Comparison of ENCODE assay signal across 10 cellular contexts in genomic region chr3:107861904-107862303, GRCh38.
A peak's percentile ranks its signal among the peaks of the same experiment; 100 is the strongest.
DNase-seq lines count a peak whose midpoint lies in the region; ATAC-seq lines count a peak whose summit lies in the region.
"Had no signal": no experiment of that assay in that cellular context is flagged by ENCODE, and none has a peak within 500 bp of the region (broad histone marks: within the 10 kb centered on the region; RNA-seq: fewer than 3 reads in every experiment).

No MANE protein-coding gene starts in this region.

- ATAC-seq in GM18870 (IDR thresholded peaks at IDR 0.05; ENCODE audit: unreplicated experiment) (peak; percentile 78), GM21717 (IDR thresholded peaks at IDR 0.05; ENCODE audit: unreplicated experiment) (peak; percentile 95), HG03432 (IDR thresholded peaks at IDR 0.05; ENCODE audit: unreplicated experiment) (peak; percentile 97)

- DNase-seq in left kidney (ENCODE audit: low read depth, low spot score) (peak; percentile 33), cerebellar nuclear complex (lab: John Stamatoyannopoulos, UW) (no peak), inferior parietal cortex (ENCODE audit: extremely low spot score) (no peak), NCI-H2171 treated with DMSO at 0.1 percent for 48 hours (lab: John Stamatoyannopoulos, UW) (no peak)
- no peak for DNase-seq in effector CD8-positive, alpha-beta T cell (lab: John Stamatoyannopoulos, UW)
- DNase-seq: activated T-cell treated with anti-CD3 and anti-CD28 coated beads, Interleukin-2, amount 50 U/mL, for 48 hours; NCI-H2081 treated with DMSO at 0.1 percent for 48 hours had no signal
